ENCODE assay signal across 1 cellular context in genomic region chr3:34361921-34362320, GRCh38.
TF ChIP-seq lines count a peak whose summit lies in the region.

No MANE protein-coding gene starts in this region.

TF ChIP-seq in GM12878, 131 proteins besides CTCF, POLR2A, EP300 and RAD21 (continued from another document):
- TF ChIP-seq USF2 (IDR thresholded peaks at IDR 0.05; ENCODE audit: borderline replicate concordance, low read depth, low read length) = no peak
- peak; percentile 62 to 65; a peak in 3 of 4 replicates for TF ChIP-seq BHLHE40 (IDR thresholded peaks at IDR 0.05; ENCODE audit: borderline replicate concordance in 1 of 2, low read depth in 2 of 2, low read length in 1 of 2)
- no peak for TF ChIP-seq SIN3A (IDR thresholded peaks at IDR 0.05; ENCODE audit: low read depth, low read length)
- peak; percentile 68 for TF ChIP-seq SKIL (IDR thresholded peaks at IDR 0.05; ENCODE audit: low read depth, poor library complexity, severe bottlenecking)
- no peak for TF ChIP-seq HSF1 (IDR thresholded peaks at IDR 0.05; ENCODE audit: low read depth, low read length)
- no peak for TF ChIP-seq HCFC1 (IDR thresholded peaks at IDR 0.05; ENCODE audit: low read length)
- TF ChIP-seq SIX5 (IDR thresholded peaks at IDR 0.05; ENCODE audit: low read depth, low read length, severe bottlenecking) = no peak
- peak; percentile 54 for TF ChIP-seq RAD51 (IDR thresholded peaks at IDR 0.05)
- TF ChIP-seq EED (IDR thresholded peaks at IDR 0.05; ENCODE audit: low read depth) = peak; percentile 83
- peak; percentile 41; the same call in 1 of the 2 replicates for TF ChIP-seq NR2F1 (conservative IDR thresholded peaks at IDR 0.05)
- no peak for TF ChIP-seq RELA (IDR thresholded peaks at IDR 0.05; ENCODE audit: borderline replicate concordance, partially characterized antibody)
- no peak for TF ChIP-seq KAT2A (conservative IDR thresholded peaks at IDR 0.05; ENCODE audit: control insufficient read depth, low read depth, low read length)
- TF ChIP-seq JUND (IDR thresholded peaks at IDR 0.05; ENCODE audit: low read depth, low read length) = 0 out of 2 replicates have a peak, but pooled peaks have one; percentile 20
- no peak for TF ChIP-seq SMAD5 (IDR thresholded peaks at IDR 0.05; ENCODE audit: low read depth)
- no peak for TF ChIP-seq POLR2AphosphoS5 (IDR thresholded peaks at IDR 0.05; ENCODE audit: low read length)
- TF ChIP-seq BACH1 (IDR thresholded peaks at IDR 0.05; ENCODE audit: borderline replicate concordance) = no peak
- no peak for TF ChIP-seq KLF5 (IDR thresholded peaks at IDR 0.05; ENCODE audit: partially characterized antibody)
- TF ChIP-seq CBX5 (IDR thresholded peaks at IDR 0.05; ENCODE audit: low read depth) = no peak
- no peak for TF ChIP-seq CHD1 (IDR thresholded peaks at IDR 0.05; ENCODE audit: low read depth, low read length)
- TF ChIP-seq TBL1XR1 (IDR thresholded peaks at IDR 0.05; ENCODE audit: low read depth, low read length) = peak; percentile 49; the same call in 1 of the 2 replicates
- TF ChIP-seq USF1 (IDR thresholded peaks at IDR 0.05; ENCODE audit: borderline replicate concordance, extremely low read length, insufficient read depth, low read depth, low read length) = no peak
- TF ChIP-seq MTA3 (IDR thresholded peaks at IDR 0.05; ENCODE audit: borderline replicate concordance, low read length) = peak; percentile 71; the same call in 1 of the 2 replicates
- TF ChIP-seq ZNF622 (IDR thresholded peaks at IDR 0.05) = no peak
- no peak for TF ChIP-seq ZNF207 (IDR thresholded peaks at IDR 0.05; ENCODE audit: borderline replicate concordance)
- TF ChIP-seq HDAC2 (IDR thresholded peaks at IDR 0.05) = no peak
- no peak for TF ChIP-seq E2F8 (IDR thresholded peaks at IDR 0.05; ENCODE audit: low read depth, partially characterized antibody)
- TF ChIP-seq NR2C2 (IDR thresholded peaks at IDR 0.05; ENCODE audit: borderline replicate concordance, control insufficient read depth, insufficient read length, low read depth) = no peak
- TF ChIP-seq REST (IDR thresholded peaks at IDR 0.05; ENCODE audit: low read depth, low read length) = no peak
- no peak for TF ChIP-seq CEBPZ (IDR thresholded peaks at IDR 0.05; ENCODE audit: low read depth, low read length)
- no peak for TF ChIP-seq PBX3 (IDR thresholded peaks at IDR 0.05; ENCODE audit: insufficient replicate concordance, low read depth, low read length)
- no peak for TF ChIP-seq E4F1 (IDR thresholded peaks at IDR 0.05; ENCODE audit: borderline replicate concordance, partially characterized antibody)
- no peak for TF ChIP-seq PAX8 (IDR thresholded peaks at IDR 0.05)
- no peak for TF ChIP-seq BRCA1 (IDR thresholded peaks at IDR 0.05; ENCODE audit: low read depth, low read length)
